8 cellular contexts compared by ENCODE assay signal in genomic region chr11:112279901-112280267, GRCh38. TPM values are rescaled to one million over a fixed set of nuclear protein-coding genes. Genes with fewer than 3 reads are reported as not detected.
DNase-seq lines count a peak whose midpoint lies in the region; ATAC-seq, FAIRE-seq and TF ChIP-seq lines count a peak whose summit lies in the region.

No MANE protein-coding gene starts in this region.

- FAIRE-seq in endothelial cell of umbilical vein (lab: Jason Lieb, UNC): peak; percentile 55

- peak overlapping the region; percentile 78 for H2AFZ ChIP-seq in endothelial cell of umbilical vein (ENCODE audit: low read depth, low read length)

- no peaks in the 10 kb centered on the region for H3K27me3 Mint-ChIP-seq in activated CD8-positive, alpha-beta memory T cell treated with anti-CD3 and anti-CD28 coated beads, Interleukin-2, amount 10 ng/mL, durations not matched to agents 7 days and 5 days

- TF ChIP-seq CTCF in GM13977 (IDR thresholded peaks at IDR 0.05; ENCODE audit: extremely low read depth, insufficient read depth, missing control alignments) (peak; percentile 85), endothelial cell of umbilical vein (IDR thresholded peaks at IDR 0.05; ENCODE audit: extremely low read depth in 1 of 2, insufficient read depth in 1 of 2, low read depth in 1 of 2, low read length in 2 of 2) (peak; percentile 38 to 85)

- in situ Hi-C loops in GM13977 (cut with MboI; ENCODE audit: low pct_unique_long_range_greater_than_20kb, low sequenced_read_pairs, unreplicated experiment): loop anchor here (10.0 to 25.0 kb wide), 3 partner anchors 55 to 1007 kb away; partner anchors contain the start of gene PTS

- H3K4me1 ChIP-seq in endothelial cell of umbilical vein (ENCODE audit: control insufficient read depth, extremely low read depth, insufficient read depth, low read length) (peaks cover 6% of the 10 kb centered on the region), mucosa of stomach (ENCODE audit: control insufficient read depth, insufficient read depth, low read length) (no peaks in the 10 kb centered on the region)

- no peaks in the 10 kb centered on the region for H3K79me2 ChIP-seq in endothelial cell of umbilical vein (ENCODE audit: control insufficient read depth, insufficient read depth, low read length)

- no peaks in the 10 kb centered on the region for H3K9me3 Mint-ChIP-seq in activated CD8-positive, alpha-beta memory T cell treated with anti-CD3 and anti-CD28 coated beads, Interleukin-2, amount 10 ng/mL, durations not matched to agents 7 days and 5 days (ENCODE audit: low read depth)

- POLR2A ChIA-PET in endothelial cell of umbilical vein (lab: Charles Lee): interaction anchor here (1.0 to 1.3 kb wide), 2 partner anchors 59 to 112 kb away, joined by 5 to 6 read pairs; no protein-coding TSS in a partner anchor

- TF ChIP-seq POLR2A in endothelial cell of umbilical vein (IDR thresholded peaks at IDR 0.05; ENCODE audit: low read depth, low read length): no peak

- no peak overlapping the region for H3K27ac ChIP-seq in endothelial cell of umbilical vein (ENCODE audit: insufficient read depth, low read depth, low read length)

- no peaks in the 10 kb centered on the region for H3K36me3 Mint-ChIP-seq in activated CD8-positive, alpha-beta memory T cell treated with anti-CD3 and anti-CD28 coated beads, Interleukin-2, amount 10 ng/mL, durations not matched to agents 7 days and 5 days

- H3K4me3 ChIP-seq in endothelial cell of umbilical vein (replicated peaks in 1 of 3; ENCODE audit: insufficient read depth in 1 of 3, low read depth in 1 of 3, low read length in 3 of 3): peak overlapping the region in 2 of 3 experiments; percentile 33 to 38
- H3K4me3 ChIP-seq in mucosa of stomach (ENCODE audit: low read length): peak overlapping the region; percentile 17

- peak overlapping the region; percentile 88 for H3K4me3 Mint-ChIP-seq in activated CD8-positive, alpha-beta memory T cell treated with anti-CD3 and anti-CD28 coated beads, Interleukin-2, amount 10 ng/mL, durations not matched to agents 7 days and 5 days

- H3K9ac ChIP-seq in endothelial cell of umbilical vein (replicated peaks; ENCODE audit: extremely low read depth, insufficient read depth, low read length) (no peak overlapping the region), mucosa of stomach (ENCODE audit: low read length) (no peak overlapping the region)

- H3K36me3 ChIP-seq in endothelial cell of umbilical vein (ENCODE audit: control insufficient read depth in 2 of 2, extremely low read depth in 1 of 2, insufficient read depth in 2 of 2, low read length in 2 of 2) (no peaks in the 10 kb centered on the region), mucosa of stomach (ENCODE audit: control insufficient read depth, insufficient read depth, low read length) (no peaks in the 10 kb centered on the region)

- dilution Hi-C loops in endothelial cell of umbilical vein (cut with MboI; ENCODE audit: extremely low pct_ligation_motif_present, low sequenced_read_pairs): no loop called here

- peak overlapping the region; percentile 78 for H3K4me2 ChIP-seq in endothelial cell of umbilical vein (ENCODE audit: insufficient read depth, low read length)

- H3K9me3 ChIP-seq in endothelial cell of umbilical vein (replicated peaks; ENCODE audit: control insufficient read depth, insufficient read depth, low read length) (no peaks in the 10 kb centered on the region), mucosa of stomach (ENCODE audit: control insufficient read depth, low read length) (no peaks in the 10 kb centered on the region)

- H3K4me1 Mint-ChIP-seq in activated CD8-positive, alpha-beta memory T cell treated with anti-CD3 and anti-CD28 coated beads, Interleukin-2, amount 10 ng/mL, durations not matched to agents 7 days and 5 days: peaks cover 31% of the 10 kb centered on the region

- BruUV-seq in endothelial cell of umbilical vein (replicated peaks; lab: Mats Ljungman, UMichigan): no TSS peak

- peak; percentile 46 for DNase-seq in 8988T
- DNase-seq in GM13977 (ENCODE audit: low spot score): peak; percentile 72
- DNase-seq in NCI-H69 (lab: John Stamatoyannopoulos, UW): peak; percentile 71
- DNase-seq in activated CD8-positive, alpha-beta memory T cell treated with anti-CD3 and anti-CD28 coated beads, Interleukin-2, amount 10 ng/mL, durations not matched to agents 7 days and 5 days: peak; percentile 83
- peak; percentile 63 for DNase-seq in endothelial cell of umbilical vein (ENCODE audit: low read depth, low spot score)
- DNase-seq in stimulated activated CD8-positive, alpha-beta memory T cell treated with anti-CD3 and anti-CD28 coated beads, Interleukin-7, amount 100 ng/mL, for 1 hour (ENCODE audit: low read depth in 2 of 2): peak; percentile 50 to 70

- ATAC-seq in HG03095 (IDR thresholded peaks at IDR 0.05; ENCODE audit: unreplicated experiment): peak; percentile 47
- peak; percentile 73 for ATAC-seq in activated CD8-positive, alpha-beta memory T cell treated with anti-CD3 and anti-CD28 coated beads, Interleukin-2, amount 10 ng/mL, durations not matched to agents 7 days and 5 days

- H3K9me1 ChIP-seq in endothelial cell of umbilical vein (replicated peaks; ENCODE audit: control insufficient read depth, extremely low read depth, insufficient read depth, low read length): no peaks in the 10 kb centered on the region

- peak overlapping the region; percentile 74 for H3K27ac Mint-ChIP-seq in activated CD8-positive, alpha-beta memory T cell treated with anti-CD3 and anti-CD28 coated beads, Interleukin-2, amount 10 ng/mL, durations not matched to agents 7 days and 5 days

- H3K27me3 ChIP-seq in endothelial cell of umbilical vein (ENCODE audit: control insufficient read depth in 2 of 2, insufficient read depth in 2 of 2, low read length in 2 of 2) (peaks cover 4 to 9% of the 10 kb centered on the region in 2 experiments), mucosa of stomach (ENCODE audit: control insufficient read depth, insufficient read depth, low read length) (no peaks in the 10 kb centered on the region)

- intact Hi-C loops in endothelial cell of umbilical vein (cut with micrococcal nuclease): loop anchor here (1.0 to 10.0 kb wide), 9 partner anchors 25 to 1105 kb away; partner anchors contain the start of genes ANKK1, CFAP68, FDXACB1 and PTS

- CTCF ChIA-PET in activated CD8-positive, alpha-beta memory T cell treated with anti-CD3 and anti-CD28 coated beads, Interleukin-2, amount 10 ng/mL, durations not matched to agents 7 days and 5 days (lab: Charles Lee): interaction anchor here (0.7 to 16.5 kb wide), 53 partner anchors 8 to 1395 kb away, joined by 3 to 373 read pairs (median 4); partner anchors contain the start of genes BCO2, PLET1, PPP2R1B and PTS
- CTCF ChIA-PET in endothelial cell of umbilical vein (lab: Charles Lee): interaction anchor here (0.6 to 15.2 kb wide), 49 partner anchors 9 to 1017 kb away, joined by 3 to 540 read pairs (median 4); partner anchors contain the start of genes ALG9, BCO2, PLET1 and PTS

- no peaks in the 10 kb centered on the region for H4K20me1 ChIP-seq in endothelial cell of umbilical vein (replicated peaks; ENCODE audit: control insufficient read depth, extremely low read depth, insufficient read depth, low read length)

TF ChIP-seq in endothelial cell of umbilical vein, 7 proteins besides CTCF, POLR2A, EP300 and RAD21:
- no peak for TF ChIP-seq GATA2 (IDR thresholded peaks at IDR 0.05; ENCODE audit: insufficient read depth, insufficient read length, low read depth, low read length)
- TF ChIP-seq FOS (IDR thresholded peaks at IDR 0.05; ENCODE audit: borderline replicate concordance, insufficient read depth, low read length): no peak
- no peak for TF ChIP-seq POLR2AphosphoS5 (IDR thresholded peaks at IDR 0.05; ENCODE audit: insufficient read depth, low read depth, low read length)
- TF ChIP-seq JUN (IDR thresholded peaks at IDR 0.05; ENCODE audit: borderline replicate concordance, insufficient read depth, insufficient read length, low read depth): no peak
- no peak for TF ChIP-seq EZH2 (IDR thresholded peaks at IDR 0.05; ENCODE audit: borderline replicate concordance, low read depth, low read length, severe bottlenecking)
- TF ChIP-seq MYC (IDR thresholded peaks at IDR 0.05; ENCODE audit: low read depth, low read length): no peak
- TF ChIP-seq, protein P1, sequence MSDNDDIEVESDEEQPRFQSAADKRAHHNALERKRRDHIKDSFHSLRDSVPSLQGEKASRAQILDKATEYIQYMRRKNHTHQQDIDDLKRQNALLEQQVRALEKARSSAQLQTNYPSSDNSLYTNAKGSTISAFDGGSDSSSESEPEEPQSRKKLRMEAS (IDR thresholded peaks at IDR 0.05; ENCODE audit: insufficient read depth, insufficient read length): no peak
TF ChIP-seq in endothelial cell of umbilical vein: peak in this region for 0.

RNA-seq across cellular contexts. Expression of gene PLET1, which starts 19.2 kb away (rescaled TPM):
- not detected for total RNA-seq in activated CD8-positive, alpha-beta memory T cell treated with anti-CD3 and anti-CD28 coated beads, Interleukin-2, amount 10 ng/mL, durations not matched to agents 7 days and 5 days
- total RNA-seq in endothelial cell of umbilical vein: not detected in 2 replicates
- not detected in 2 replicates for polyA plus RNA-seq in endothelial cell of umbilical vein
- polyA plus RNA-seq in endothelial cell of umbilical vein (2011; cell fraction: cytosol; rRNA removed): not detected in 2 replicates
- not detected in 2 replicates for polyA plus RNA-seq in endothelial cell of umbilical vein (2011; cell fraction: nucleus; rRNA removed)
- polyA plus RNA-seq in endothelial cell of umbilical vein (2012): not detected in 2 replicates
- not detected in 2 replicates for polyA minus RNA-seq in endothelial cell of umbilical vein
- polyA minus RNA-seq in endothelial cell of umbilical vein (2011; cell fraction: cytosol; rRNA and poly(A)+ RNA removed): not detected
- not detected in 2 replicates for polyA minus RNA-seq in endothelial cell of umbilical vein (2011; cell fraction: nucleus; rRNA and poly(A)+ RNA removed)

RNA-seq across cellular contexts. Expression of gene PTS, which starts 53.7 kb away (rescaled TPM):
- total RNA-seq in activated CD8-positive, alpha-beta memory T cell treated with anti-CD3 and anti-CD28 coated beads, Interleukin-2, amount 10 ng/mL, durations not matched to agents 7 days and 5 days: 10 to 100 TPM; 18.0 to 18.9 TPM
- 41.9 and 45.7 TPM in 2 replicates for total RNA-seq in endothelial cell of umbilical vein
- polyA plus RNA-seq in endothelial cell of umbilical vein: 19.8 and 29.1 TPM in 2 replicates
- polyA plus RNA-seq in endothelial cell of umbilical vein (2011; cell fraction: cytosol; rRNA removed): 26.5 and 32.4 TPM in 2 replicates
- polyA plus RNA-seq in endothelial cell of umbilical vein (2011; cell fraction: nucleus; rRNA removed): 42.5 and 57.7 TPM in 2 replicates
- 31.8 and 45.5 TPM in 2 replicates for polyA plus RNA-seq in endothelial cell of umbilical vein (2012)
- polyA minus RNA-seq in endothelial cell of umbilical vein: 13.6 and 16.2 TPM in 2 replicates
- polyA minus RNA-seq in endothelial cell of umbilical vein (2011; cell fraction: cytosol; rRNA and poly(A)+ RNA removed): 15.2 TPM
- 21.1 and 33.6 TPM in 2 replicates for polyA minus RNA-seq in endothelial cell of umbilical vein (2011; cell fraction: nucleus; rRNA and poly(A)+ RNA removed)
